In the genomic region with DNA sequence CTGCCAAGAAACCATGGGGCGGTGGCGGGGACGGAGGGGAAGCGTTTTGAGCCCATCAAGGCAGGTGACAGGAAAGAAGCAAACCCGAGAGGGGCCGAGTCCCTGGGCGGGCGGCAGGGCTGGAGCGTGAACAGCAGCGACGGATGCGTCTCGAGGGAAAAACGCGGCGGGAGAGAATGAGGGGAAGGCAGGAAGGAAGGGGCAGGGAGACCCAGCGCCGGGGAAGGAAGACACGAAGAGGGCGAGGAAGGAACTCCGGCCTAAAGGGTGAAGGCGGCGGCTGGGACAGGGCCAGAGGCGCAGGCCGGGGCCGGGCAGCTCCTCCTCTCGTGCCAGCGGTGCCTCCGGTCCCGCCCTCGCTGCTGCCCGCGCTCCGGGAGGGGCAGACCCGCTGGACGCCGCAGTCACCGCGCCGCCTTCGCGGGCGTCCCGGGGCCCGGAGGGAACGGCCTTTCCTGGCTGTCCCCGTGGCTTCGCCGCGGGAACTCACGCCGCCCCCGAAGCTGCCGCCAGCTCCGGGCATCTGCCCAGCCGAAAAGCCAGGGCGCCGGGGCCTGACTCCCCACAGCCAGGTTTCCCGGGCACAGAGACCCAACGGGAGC, we compare ENCODE assay signal across 8 cellular contexts. TPM values are rescaled to one million over a fixed set of nuclear protein-coding genes. Genes with fewer than 3 reads are reported as not detected.
DNase-seq lines count a peak whose midpoint lies in the region; ATAC-seq and TF ChIP-seq lines count a peak whose summit lies in the region.

No MANE protein-coding gene starts in this region.

- peak overlapping the region; percentile 72 for H3K4me3 ChIP-seq in HUES64 (ENCODE audit: low read length)
- H3K4me3 ChIP-seq in mucosa of rectum (ENCODE audit: low read length in 2 of 2) = peak overlapping the region; percentile 79 to 80

- intact Hi-C loops in activated B cell treated with CpG ODN at 0.5 μM for 24 hours (cut with micrococcal nuclease) = loop anchor here (1.0 to 10.0 kb wide), 5 partner anchors 10 to 807 kb away; a partner anchor contains a TSS

- under 1% methylated on average over 60 of the region's 60 CpGs for WGBS in HUES64

- TF ChIP-seq CTCF in activated B cell treated with CpG ODN at 0.5 μM for 24 hours (IDR thresholded peaks at IDR 0.05) = no peak

- H3K27ac ChIP-seq in HUES64 (ENCODE audit: low read depth, low read length) (no peak overlapping the region; the same call in 1 of the 2 replicates), mucosa of rectum (ENCODE audit: low read depth in 2 of 2, low read length in 2 of 2) (peak overlapping the region; percentile 82 to 93)

- CTCF ChIA-PET in activated B cell treated with CpG ODN at 0.5 μM for 24 hours (lab: Charles Lee) = no interaction called here

- no peaks in the 10 kb centered on the region for H3K36me3 ChIP-seq in HUES64 (ENCODE audit: insufficient read depth, low read length)
- no peaks in the 10 kb centered on the region for H3K36me3 ChIP-seq in mucosa of rectum (ENCODE audit: control insufficient read depth in 2 of 2, insufficient read depth in 2 of 2, low read length in 2 of 2)

- peak overlapping the region; percentile 86 for H3K4me3 Mint-ChIP-seq in activated B cell treated with CpG ODN at 0.5 μM for 24 hours

- POLR2A ChIA-PET in activated B cell treated with CpG ODN at 0.5 μM for 24 hours (lab: Charles Lee) = interaction anchor here (0.7 to 1.2 kb wide), 3 partner anchors 13 to 96 kb away, joined by 3 to 6 read pairs (median 4); no protein-coding TSS in a partner anchor

- H3K27me3 Mint-ChIP-seq in activated B cell treated with CpG ODN at 0.5 μM for 24 hours = peaks cover 15% of the 10 kb centered on the region

- H3K4me1 Mint-ChIP-seq in activated B cell treated with CpG ODN at 0.5 μM for 24 hours = peaks cover 14% of the 10 kb centered on the region

- peaks cover 2% of the 10 kb centered on the region for H3K36me3 Mint-ChIP-seq in activated B cell treated with CpG ODN at 0.5 μM for 24 hours (ENCODE audit: low read depth)

- H3K27me3 ChIP-seq in HUES64 (ENCODE audit: insufficient read depth, low read length) (peaks cover 18% of the 10 kb centered on the region), mucosa of rectum (ENCODE audit: control insufficient read depth in 2 of 2, insufficient read depth in 2 of 2, low read length in 2 of 2) (peaks cover 0 to 2% of the 10 kb centered on the region in 2 donors)

- H3K9me3 ChIP-seq in HUES64 (ENCODE audit: insufficient read depth, low read depth, low read length) = no peaks in the 10 kb centered on the region
- no peaks in the 10 kb centered on the region for H3K9me3 ChIP-seq in mucosa of rectum (ENCODE audit: control insufficient read depth in 2 of 2, low read length in 2 of 2)

- DNase-seq in D341Med (ENCODE audit: low spot score) (peak; percentile 80), activated B cell treated with CpG ODN at 0.5 μM for 24 hours (no peak), ureter (ENCODE audit: low spot score) (peak; percentile 58)

- H3K9me3 Mint-ChIP-seq in activated B cell treated with CpG ODN at 0.5 μM for 24 hours = no peaks in the 10 kb centered on the region

- peak overlapping the region; percentile 32 for H3K9ac ChIP-seq in HUES64 (ENCODE audit: low read depth, low read length)
- peak overlapping the region; percentile 80 to 86 for H3K9ac ChIP-seq in mucosa of rectum (ENCODE audit: low read depth in 1 of 2, low read length in 2 of 2)

- peak; percentile 8 for ATAC-seq in GM21390 (IDR thresholded peaks at IDR 0.05; ENCODE audit: unreplicated experiment)
- peak; percentile 7 for ATAC-seq in activated B cell treated with CpG ODN at 0.5 μM for 24 hours (ENCODE audit: low read depth)
- ATAC-seq in esophagus mucosa = peak; percentile 62
- no peak for ATAC-seq in HG02623 (IDR thresholded peaks at IDR 0.05; ENCODE audit: unreplicated experiment)

- H3K4me1 ChIP-seq in HUES64 (ENCODE audit: insufficient read depth, low read length) (peaks cover 8% of the 10 kb centered on the region; the same call in 1 of the 2 replicates), mucosa of rectum (ENCODE audit: control insufficient read depth in 2 of 2, insufficient read depth in 2 of 2, low read length in 2 of 2) (peaks cover 15 to 23% of the 10 kb centered on the region in 2 donors)

- H3K27ac Mint-ChIP-seq in activated B cell treated with CpG ODN at 0.5 μM for 24 hours = peak overlapping the region; percentile 51

RNA-seq across cellular contexts. Expression of a gene that starts 0.8 kb away (rescaled TPM):
- 16.6 TPM for polyA plus RNA-seq in HUES64 (2013, experiment 1 of 2)
- polyA plus RNA-seq in HUES64 (2013, experiment 2 of 2) = 20.4 TPM
- total RNA-seq in activated B cell treated with CpG ODN at 0.5 μM for 24 hours = 8.5 and 10.6 TPM in 2 replicates
- 50.7 TPM for total RNA-seq in esophagus mucosa
- 50.8 TPM for total RNA-seq in ureter

RNA-seq across cellular contexts. Expression of a gene that starts 43.1 kb away (rescaled TPM):
- polyA plus RNA-seq in HUES64 (2013, experiment 1 of 2) = 0.25 TPM
- 0.32 TPM for polyA plus RNA-seq in HUES64 (2013, experiment 2 of 2)
- 3.4 and 5.0 TPM in 2 replicates for total RNA-seq in activated B cell treated with CpG ODN at 0.5 μM for 24 hours
- total RNA-seq in esophagus mucosa = 0.28 TPM
- total RNA-seq in ureter = 1.7 TPM
